In the genomic region with DNA sequence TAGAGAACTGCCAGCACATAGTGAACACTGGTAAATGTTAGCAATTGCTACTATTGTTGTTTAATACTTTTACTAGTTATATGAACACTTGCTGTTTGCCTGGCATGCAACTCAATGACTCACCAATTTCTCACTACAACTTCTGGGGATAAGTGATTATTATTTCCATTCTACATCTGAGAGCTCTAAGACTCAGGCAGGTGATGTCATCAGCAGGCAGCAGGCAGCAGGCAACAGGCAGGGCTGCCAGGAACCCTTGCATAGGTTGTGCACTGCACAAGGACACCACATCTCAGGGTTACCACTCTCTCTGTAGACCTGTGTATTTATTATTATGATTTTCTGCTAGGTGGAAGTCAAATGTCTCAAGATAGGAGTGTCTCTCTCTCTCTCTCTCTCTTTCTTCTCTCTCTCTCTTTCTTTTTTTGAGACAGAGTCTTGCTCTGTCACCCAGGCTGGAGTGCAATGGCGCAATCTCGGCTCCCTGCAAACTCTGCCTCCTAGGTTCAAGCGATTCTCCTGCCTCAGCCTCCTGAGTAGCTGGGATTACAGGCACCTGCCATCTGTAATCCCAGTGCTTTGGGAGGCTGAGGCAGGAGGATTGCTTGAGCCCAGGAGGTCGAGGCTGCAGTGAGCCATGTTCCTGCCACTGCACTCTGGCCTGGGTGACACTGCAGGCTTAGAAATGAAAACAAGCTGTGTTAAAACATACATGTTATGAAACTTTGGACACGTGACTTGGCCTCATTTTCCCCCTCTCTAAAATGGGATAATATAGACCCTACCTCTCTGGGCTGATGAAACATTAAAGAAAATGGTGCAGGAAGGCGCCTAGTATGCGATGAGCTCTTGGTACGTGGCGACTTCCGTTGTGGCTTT, we compare ENCODE assay signal across 1 cellular context.
TF ChIP-seq lines count a peak whose summit lies in the region.

No MANE protein-coding gene starts in this region.

TF ChIP-seq in HCT116, 20 proteins besides CTCF, POLR2A, EP300 and RAD21:
- TF ChIP-seq FOSL1 (IDR thresholded peaks at IDR 0.05; ENCODE audit: low read depth): peak; percentile 33; the same call in 1 of the 2 replicates
- no peak for TF ChIP-seq EZH2phosphoT487 (IDR thresholded peaks at IDR 0.05; ENCODE audit: borderline replicate concordance)
- no peak for TF ChIP-seq ELF1 (IDR thresholded peaks at IDR 0.05; ENCODE audit: borderline replicate concordance, low read depth)
